In the genomic region with DNA sequence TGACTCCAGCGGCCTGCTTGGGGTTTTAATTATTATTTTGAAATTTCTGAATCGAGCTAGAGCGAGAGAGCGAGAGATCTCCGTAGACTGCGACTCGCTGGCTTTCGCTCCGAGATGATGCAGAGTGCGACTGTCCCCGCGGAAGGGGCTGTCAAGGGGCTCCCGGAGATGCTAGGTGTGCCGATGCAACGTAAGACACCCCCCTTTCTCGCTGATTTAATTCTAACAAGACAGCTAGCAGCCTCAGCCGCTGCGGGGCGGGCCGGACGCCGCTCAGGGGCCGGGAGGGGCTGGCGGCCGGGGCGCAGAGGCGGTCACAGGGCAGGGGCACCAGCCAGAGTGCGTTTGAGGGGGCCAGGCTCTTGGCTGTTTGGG, we compare ENCODE assay signal across 8 cellular contexts. TPM values are rescaled to one million over a fixed set of nuclear protein-coding genes. Genes with fewer than 3 reads are reported as not detected.
DNase-seq lines count a peak whose midpoint lies in the region; ATAC-seq and TF ChIP-seq lines count a peak whose summit lies in the region.

No MANE protein-coding gene starts in this region.

- CTCF ChIA-PET in activated CD4-positive, alpha-beta memory T cell treated with anti-CD3 and anti-CD28 coated beads, Interleukin-2, amount 10 ng/mL, durations not matched to agents 7 days and 5 days (lab: Charles Lee): interaction anchor here (0.6 to 1.1 kb wide), 2 partner anchors 11 to 95 kb away, joined by 3 to 4 read pairs; no protein-coding TSS in a partner anchor

- H3K9me3 Mint-ChIP-seq in activated T-cell treated with anti-CD3 and anti-CD28 coated beads, Interleukin-2, amount 50 U/mL, for 4 hours: no peaks in the 10 kb centered on the region
- no peaks in the 10 kb centered on the region for H3K9me3 Mint-ChIP-seq in activated CD4-positive, alpha-beta memory T cell treated with anti-CD3 and anti-CD28 coated beads, Interleukin-2, amount 10 ng/mL, durations not matched to agents 7 days and 5 days

- no peak for TF ChIP-seq EP300 in suprapubic skin (IDR thresholded peaks at IDR 0.05)

- H3K27ac ChIP-seq in suprapubic skin: no peak overlapping the region

- TF ChIP-seq CTCF in suprapubic skin (IDR thresholded peaks at IDR 0.05): no peak

- H3K27me3 Mint-ChIP-seq in activated T-cell treated with anti-CD3 and anti-CD28 coated beads, Interleukin-2, amount 50 U/mL, for 4 hours (ENCODE audit: low read depth): peaks cover 70% of the 10 kb centered on the region
- H3K27me3 Mint-ChIP-seq in activated CD4-positive, alpha-beta memory T cell treated with anti-CD3 and anti-CD28 coated beads, Interleukin-2, amount 10 ng/mL, durations not matched to agents 7 days and 5 days: peaks cover 76% of the 10 kb centered on the region

- no peak for DNase-seq in activated T-cell treated with anti-CD3 and anti-CD28 coated beads, Interleukin-2, amount 50 U/mL, for 4 hours
- no peak for DNase-seq in activated T-cell treated with anti-CD3 and anti-CD28 coated beads, Interleukin-2, amount 50 U/mL, for 1 hour
- DNase-seq in activated CD4-positive, alpha-beta memory T cell treated with anti-CD3 and anti-CD28 coated beads, Interleukin-2, amount 10 ng/mL, durations not matched to agents 7 days and 5 days: no peak
- DNase-seq in suprapubic skin (ENCODE audit: low spot score in 2 of 2): no peak
- no peak for DNase-seq in iPS-NIHi7 (ENCODE audit: extremely low spot score)
- no peak for DNase-seq in ecto neural progenitor cell (ENCODE audit: low spot score)

- WGBS in suprapubic skin: 0% methylated on average over 14 of the region's 28 CpGs

- no peak for TF ChIP-seq POLR2A in suprapubic skin (IDR thresholded peaks at IDR 0.05)

- H3K36me3 Mint-ChIP-seq in activated T-cell treated with anti-CD3 and anti-CD28 coated beads, Interleukin-2, amount 50 U/mL, for 4 hours (ENCODE audit: insufficient read depth): no peaks in the 10 kb centered on the region
- H3K36me3 Mint-ChIP-seq in activated CD4-positive, alpha-beta memory T cell treated with anti-CD3 and anti-CD28 coated beads, Interleukin-2, amount 10 ng/mL, durations not matched to agents 7 days and 5 days (ENCODE audit: low read depth): peaks cover 4% of the 10 kb centered on the region

- H3K27ac Mint-ChIP-seq in activated CD4-positive, alpha-beta memory T cell treated with anti-CD3 and anti-CD28 coated beads, Interleukin-2, amount 10 ng/mL, durations not matched to agents 7 days and 5 days: no peak overlapping the region

- no peaks in the 10 kb centered on the region for H3K36me3 ChIP-seq in suprapubic skin

- H3K4me1 Mint-ChIP-seq in activated T-cell treated with anti-CD3 and anti-CD28 coated beads, Interleukin-2, amount 50 U/mL, for 4 hours (ENCODE audit: low read depth): peaks cover 27% of the 10 kb centered on the region
- peaks cover 24% of the 10 kb centered on the region for H3K4me1 Mint-ChIP-seq in activated CD4-positive, alpha-beta memory T cell treated with anti-CD3 and anti-CD28 coated beads, Interleukin-2, amount 10 ng/mL, durations not matched to agents 7 days and 5 days

- peaks cover 6% of the 10 kb centered on the region for H3K9me3 ChIP-seq in iPS-18c (ENCODE audit: control insufficient read depth, insufficient read depth, low read length)
- H3K9me3 ChIP-seq in suprapubic skin: no peaks in the 10 kb centered on the region

- peaks cover 60% of the 10 kb centered on the region for H3K4me1 ChIP-seq in suprapubic skin

- H3K4me3 Mint-ChIP-seq in activated T-cell treated with anti-CD3 and anti-CD28 coated beads, Interleukin-2, amount 50 U/mL, for 4 hours: peak overlapping the region; percentile 74
- peak overlapping the region; percentile 62 for H3K4me3 Mint-ChIP-seq in activated CD4-positive, alpha-beta memory T cell treated with anti-CD3 and anti-CD28 coated beads, Interleukin-2, amount 10 ng/mL, durations not matched to agents 7 days and 5 days

- peak overlapping the region; percentile 55 for H3K4me3 ChIP-seq in iPS-18c (ENCODE audit: insufficient read depth, low read depth, low read length)
- peak overlapping the region; percentile 66 for H3K4me3 ChIP-seq in suprapubic skin

- POLR2A ChIA-PET in activated CD4-positive, alpha-beta memory T cell treated with anti-CD3 and anti-CD28 coated beads, Interleukin-2, amount 10 ng/mL, durations not matched to agents 7 days and 5 days (lab: Charles Lee): interaction anchor here (1.0 to 2.4 kb wide), 2 partner anchors 8 to 383 kb away, joined by 3 to 5 read pairs; no protein-coding TSS in a partner anchor

- H3K27me3 ChIP-seq in suprapubic skin: peaks cover 100% of the 10 kb centered on the region

- peak; percentile 9 to 41 for ATAC-seq in activated T-cell treated with anti-CD3 and anti-CD28 coated beads, Interleukin-2, amount 50 U/mL, for 4 hours
- ATAC-seq in GM19452 (IDR thresholded peaks at IDR 0.05; ENCODE audit: unreplicated experiment): no peak

RNA-seq across cellular contexts. Expression of gene LHX4, which starts 0.3 kb away (rescaled TPM):
- under 1 TPM in 1 of 3 donors, not detected in 2; 0.03 TPM for total RNA-seq in activated T-cell treated with anti-CD3 and anti-CD28 coated beads, Interleukin-2, amount 50 U/mL, for 4 hours
- not detected for total RNA-seq in activated CD4-positive, alpha-beta memory T cell treated with anti-CD3 and anti-CD28 coated beads, Interleukin-2, amount 10 ng/mL, durations not matched to agents 7 days and 5 days
- total RNA-seq in suprapubic skin: 1 to 10 TPM in 1 of 4 donors, under 1 TPM in 3; 0.08 to 1.2 (median 0.31) TPM
